12 cellular contexts compared by ENCODE assay signal in genomic region chr4:81473086-81473396, GRCh38. TPM values are rescaled to one million over a fixed set of nuclear protein-coding genes. Genes with fewer than 3 reads are reported as not detected.
DNase-seq lines count a peak whose midpoint lies in the region; ATAC-seq and TF ChIP-seq lines count a peak whose summit lies in the region.
"Had no signal": no experiment of that assay in that cellular context is flagged by ENCODE, and none has a peak within 500 bp of the region (broad histone marks: within the 10 kb centered on the region; RNA-seq: fewer than 3 reads in every experiment).

No MANE protein-coding gene starts in this region.

- H3K4me1 ChIP-seq in left ventricle myocardium inferior (peaks cover 41% of the 10 kb centered on the region), body of pancreas (peaks cover 15% of the 10 kb centered on the region)

- no peak for TF ChIP-seq CTCF in left ventricle myocardium inferior (IDR thresholded peaks at IDR 0.05; ENCODE audit: borderline replicate concordance)
- TF ChIP-seq CTCF in body of pancreas (IDR thresholded peaks at IDR 0.05) = no peak

- peak overlapping the region; percentile 90 for H3K4me3 Mint-ChIP-seq in activated naive CD8-positive, alpha-beta T cell
- H3K4me3 Mint-ChIP-seq in natural killer cell treated with Interleukin-12 subunit alpha and Interleukin-12 subunit beta and Interleukin-15 and Interleukin-18, amount 100 ng/mL, for 72 hours = peak overlapping the region; percentile 98

- no peak overlapping the region for H3K4me3 ChIP-seq in left ventricle myocardium inferior
- no peak overlapping the region for H3K4me3 ChIP-seq in body of pancreas

- no peaks in the 10 kb centered on the region for H3K27me3 Mint-ChIP-seq in activated naive CD8-positive, alpha-beta T cell
- H3K27me3 Mint-ChIP-seq in natural killer cell treated with Interleukin-12 subunit alpha and Interleukin-12 subunit beta and Interleukin-15 and Interleukin-18, amount 100 ng/mL, for 72 hours = peaks cover 0 to 8% of the 10 kb centered on the region in 2 donors

- peak overlapping the region; percentile 97 for H3K27ac Mint-ChIP-seq in activated naive CD8-positive, alpha-beta T cell
- H3K27ac Mint-ChIP-seq in natural killer cell treated with Interleukin-12 subunit alpha and Interleukin-12 subunit beta and Interleukin-15 and Interleukin-18, amount 100 ng/mL, for 72 hours = peak overlapping the region; percentile 85 to 87

- H3K4me1 Mint-ChIP-seq in activated naive CD8-positive, alpha-beta T cell (ENCODE audit: low read depth) = peaks cover 34% of the 10 kb centered on the region
- H3K4me1 Mint-ChIP-seq in natural killer cell treated with Interleukin-12 subunit alpha and Interleukin-12 subunit beta and Interleukin-15 and Interleukin-18, amount 100 ng/mL, for 72 hours (ENCODE audit: low read depth in 2 of 2) = peaks cover 39 to 44% of the 10 kb centered on the region in 2 donors

- peak overlapping the region; percentile 89 for H3K27ac ChIP-seq in left ventricle myocardium inferior (replicated peaks)
- peak overlapping the region in 2 of 4 donors; percentile 90 to 91 for H3K27ac ChIP-seq in body of pancreas

- intact Hi-C loops in left ventricle myocardium inferior (cut with micrococcal nuclease) = no loop called here
- intact Hi-C loops in left ventricle myocardium superior (cut with micrococcal nuclease) = no loop called here
- intact Hi-C loops in body of pancreas (cut with DNase I) = no loop called here

- WGBS in body of pancreas, 2 donors = 67 to 94% methylated on average over 2 of the region's 2 CpGs

- DNase-seq in left ventricle myocardium inferior = no peak
- DNase-seq in left ventricle myocardium superior = no peak
- no peak for DNase-seq in natural killer cell treated with Interleukin-12 subunit alpha and Interleukin-12 subunit beta and Interleukin-15 and Interleukin-18, amount 100 ng/mL, for 72 hours (ENCODE audit: low spot score)
- no peak for DNase-seq in COLO829 (ENCODE audit: low spot score)
- no peak for DNase-seq in activated gamma-delta T cell (lab: John Stamatoyannopoulos, UW)
- no peak for DNase-seq in body of pancreas
- DNase-seq: activated gamma-delta T cell treated with Interleukin-2 at 50 U/mL for 16 hours; left cardiac atrium; PC-3; stimulated activated CD4-positive, alpha-beta T cell treated with anti-CD3 and anti-CD28 coated beads, Interleukin-4, amount 100 ng/mL, for 1 hour had no signal

- H3K27me3 ChIP-seq in left ventricle myocardium inferior (ENCODE audit: low read depth) (no peaks in the 10 kb centered on the region), body of pancreas (no peaks in the 10 kb centered on the region)

- ATAC-seq in left ventricle myocardium superior (no peak), HG02763 (IDR thresholded peaks at IDR 0.05; ENCODE audit: unreplicated experiment) (no peak), body of pancreas (no peak)
- no peak for ATAC-seq in natural killer cell treated with Interleukin-12 subunit alpha and Interleukin-12 subunit beta and Interleukin-15 and Interleukin-18, amount 100 ng/mL, for 72 hours
- ATAC-seq: PC-3 had no signal

- no peak for TF ChIP-seq POLR2A in body of pancreas (IDR thresholded peaks at IDR 0.05)

- peaks cover 2% of the 10 kb centered on the region for H3K36me3 Mint-ChIP-seq in activated naive CD8-positive, alpha-beta T cell
- H3K36me3 Mint-ChIP-seq in natural killer cell treated with Interleukin-12 subunit alpha and Interleukin-12 subunit beta and Interleukin-15 and Interleukin-18, amount 100 ng/mL, for 72 hours = peaks cover 6% of the 10 kb centered on the region

- no peaks in the 10 kb centered on the region for H3K36me3 ChIP-seq in left ventricle myocardium inferior
- H3K36me3 ChIP-seq in body of pancreas (replicated peaks in 1 of 2; ENCODE audit: insufficient read depth in 1 of 2, low read depth in 2 of 2) = no peaks in the 10 kb centered on the region

- H3K9me3 Mint-ChIP-seq in activated naive CD8-positive, alpha-beta T cell (ENCODE audit: low read depth) = no peaks in the 10 kb centered on the region
- H3K9me3 Mint-ChIP-seq in natural killer cell treated with Interleukin-12 subunit alpha and Interleukin-12 subunit beta and Interleukin-15 and Interleukin-18, amount 100 ng/mL, for 72 hours = no peaks in the 10 kb centered on the region

- H3K9me3 ChIP-seq in left ventricle myocardium inferior (replicated peaks) = no peaks in the 10 kb centered on the region
- H3K9me3 ChIP-seq in body of pancreas = no peaks in the 10 kb centered on the region

RNA-seq across cellular contexts. Expression of gene RASGEF1B, which starts 1.3 kb away (rescaled TPM):
- total RNA-seq in left ventricle myocardium inferior (4.3 TPM), left ventricle myocardium superior (2.1 TPM), body of pancreas (1 to 10 TPM; 4.3 to 8.6 TPM)
- 10 to 100 TPM in 1 of 2 donors, 1 to 10 TPM in 1; 3.9 to 18.5 TPM for total RNA-seq in natural killer cell treated with Interleukin-12 subunit alpha and Interleukin-12 subunit beta and Interleukin-15 and Interleukin-18, amount 100 ng/mL, for 72 hours
